In the genomic region with DNA sequence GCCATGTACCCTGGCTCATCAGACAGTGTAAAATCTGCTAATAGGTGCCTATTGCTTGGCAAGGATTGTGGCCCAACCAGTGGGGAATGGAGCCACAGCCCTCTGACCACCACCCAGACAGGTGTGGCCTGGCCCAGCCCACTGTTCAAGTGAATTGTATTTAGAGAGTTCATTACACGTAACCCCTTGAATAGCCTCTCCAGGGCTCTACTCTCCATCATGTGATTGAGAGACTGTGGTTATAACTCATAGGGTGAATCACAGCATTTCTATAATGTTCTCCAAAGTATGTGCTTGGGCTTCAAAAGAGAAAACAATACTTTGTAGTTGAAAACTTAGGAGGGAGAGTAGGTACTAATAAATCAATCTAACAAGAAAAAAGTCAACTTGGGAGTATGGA, we compare ENCODE assay signal across 13 cellular contexts. TPM values are rescaled to one million over a fixed set of nuclear protein-coding genes. Genes with fewer than 3 reads are reported as not detected.
DNase-seq lines count a peak whose midpoint lies in the region; ATAC-seq and TF ChIP-seq lines count a peak whose summit lies in the region.
"Had no signal": no experiment of that assay in that cellular context is flagged by ENCODE, and none has a peak within 500 bp of the region (broad histone marks: within the 10 kb centered on the region; RNA-seq: fewer than 3 reads in every experiment).

No MANE protein-coding gene starts in this region.

- TF ChIP-seq CTCF in PC-3 (conservative IDR thresholded peaks at IDR 0.05; ENCODE audit: low read depth, low read length) (no peak), epithelial cell of proximal tubule (conservative IDR thresholded peaks at IDR 0.05; ENCODE audit: low read depth, low read length) (no peak), osteoblast (IDR thresholded peaks at IDR 0.05; ENCODE audit: extremely low read depth, low read depth, low read length) (no peak)

- H3K9me3 ChIP-seq in PC-3 (ENCODE audit: low read length) = no peaks in the 10 kb centered on the region
- H3K9me3 ChIP-seq in osteoblast (ENCODE audit: low read depth, low read length) = no peaks in the 10 kb centered on the region
- H3K9me3 ChIP-seq: testis had no signal

- H3K27ac ChIP-seq in PC-3 (ENCODE audit: low read length) = peak overlapping the region; percentile 6; the same call in 1 of the 2 replicates
- peak overlapping the region; percentile 100 for H3K27ac ChIP-seq in osteoblast (ENCODE audit: low read depth, low read length)
- H3K27ac ChIP-seq: testis had no signal

- H3K4me1 ChIP-seq in PC-3 (ENCODE audit: insufficient read depth, low read length) (peaks cover 27% of the 10 kb centered on the region), osteoblast (ENCODE audit: insufficient read depth, low read length) (peaks cover 41% of the 10 kb centered on the region)
- H3K4me1 ChIP-seq: testis had no signal

- BruUV-seq in PC-3 (replicated peaks; lab: Mats Ljungman, UMichigan) = no TSS peak

- no peaks in the 10 kb centered on the region for H3K9me2 ChIP-seq in PC-3 (replicated peaks; ENCODE audit: low read length)

- intact Hi-C loops in PC-3 (cut with micrococcal nuclease) = no loop called here

- H4K20me1 ChIP-seq in PC-3 (ENCODE audit: low read length) (no peaks in the 10 kb centered on the region), osteoblast (ENCODE audit: insufficient read depth, low read length) (no peaks in the 10 kb centered on the region)

- no peak overlapping the region for H3K4me2 ChIP-seq in PC-3 (ENCODE audit: low read length)
- no peak overlapping the region for H3K4me2 ChIP-seq in osteoblast (ENCODE audit: insufficient read depth, low read length)

- H3K27me3 ChIP-seq in PC-3 (ENCODE audit: low read length) (no peaks in the 10 kb centered on the region), osteoblast (ENCODE audit: insufficient read depth, low read length) (no peaks in the 10 kb centered on the region)
- H3K27me3 ChIP-seq: testis had no signal

- H3K36me3 ChIP-seq in PC-3 (ENCODE audit: low read depth, low read length) (no peaks in the 10 kb centered on the region), osteoblast (ENCODE audit: insufficient read depth, low read length) (no peaks in the 10 kb centered on the region)

- H3F3A ChIP-seq in PC-3 (ENCODE audit: low read length, unreplicated experiment) = no peaks in the 10 kb centered on the region

- DNase-seq in GM03348 (ENCODE audit: low spot score) = peak; percentile 41
- DNase-seq in PC-3 = peak; percentile 61
- DNase-seq in epithelial cell of proximal tubule (ENCODE audit: low read depth) = peak; percentile 72
- DNase-seq in osteoblast (ENCODE audit: insufficient read length, low spot score, missing footprints) = peak; percentile 90
- no peak for DNase-seq in stimulated activated CD4-positive, alpha-beta T cell treated with anti-CD3 and anti-CD28 coated beads, Interleukin-2, amount 100 ng/mL, for 48 hours
- DNase-seq: activated CD4-positive, alpha-beta T cell treated with anti-CD3 and anti-CD28 coated beads, Interleukin-2, amount 10 ng/mL, durations not matched to agents 24 days and 14 days; KBM-7; NCI-H187; testis had no signal

- H3K9ac ChIP-seq in PC-3 (ENCODE audit: low read length) = no peak overlapping the region

- CTCF ChIA-PET in PC-3 (lab: Charles Lee) = no interaction called here

- H3K79me2 ChIP-seq in PC-3 (ENCODE audit: low read length) = no peaks in the 10 kb centered on the region
- H3K79me2 ChIP-seq in osteoblast (ENCODE audit: insufficient read depth, low read length) = no peaks in the 10 kb centered on the region

- POLR2A ChIA-PET in PC-3 (lab: Charles Lee; ENCODE audit: unreplicated experiment) = no interaction called here

- H2AFZ ChIP-seq in PC-3 (ENCODE audit: low read length) = no peak overlapping the region
- H2AFZ ChIP-seq in osteoblast (ENCODE audit: low read length) = peak overlapping the region; percentile 35

- H3K4me3 ChIP-seq in PC-3 (ENCODE audit: low read length) (no peak overlapping the region), epithelial cell of proximal tubule (ENCODE audit: low read depth, low read length) (no peak overlapping the region), osteoblast (ENCODE audit: insufficient read depth, low read length) (no peak overlapping the region)
- H3K4me3 ChIP-seq: testis had no signal

- ATAC-seq in PC-3 (peak; percentile 10; the same call in 1 of the 2 replicates), GM21528 (IDR thresholded peaks at IDR 0.05; ENCODE audit: low FRiP score, unreplicated experiment) (no peak), HG03039 (IDR thresholded peaks at IDR 0.05; ENCODE audit: unreplicated experiment) (no peak), HG03432 (IDR thresholded peaks at IDR 0.05; ENCODE audit: unreplicated experiment) (no peak)
- ATAC-seq: sciatic nerve had no signal

RNA-seq across cellular contexts. Expression of gene ALDH8A1, which starts 38.4 kb away (rescaled TPM):
- total RNA-seq in PC-3 (2014; rRNA removed) (1.7 and 1.9 TPM in 2 replicates), epithelial cell of proximal tubule (0.14 and 0.40 TPM in 2 replicates), osteoblast (under 0.01 and 0.29 TPM in 2 replicates)

Comparison
In these comparisons a context has a peak if more than half of its experiments do, and no peak if none do; other contexts are left out.
1. DNase-seq: peak in GM03348 (single experiment), PC-3 (single experiment), epithelial cell of proximal tubule (single experiment) and osteoblast (single experiment); none in stimulated activated CD4-positive, alpha-beta T cell treated with anti-CD3 and anti-CD28 coated beads, Interleukin-2, amount 100 ng/mL, for 48 hours (0 of 2).